ENCODE assay signal across 1 cellular context in the genomic region with DNA sequence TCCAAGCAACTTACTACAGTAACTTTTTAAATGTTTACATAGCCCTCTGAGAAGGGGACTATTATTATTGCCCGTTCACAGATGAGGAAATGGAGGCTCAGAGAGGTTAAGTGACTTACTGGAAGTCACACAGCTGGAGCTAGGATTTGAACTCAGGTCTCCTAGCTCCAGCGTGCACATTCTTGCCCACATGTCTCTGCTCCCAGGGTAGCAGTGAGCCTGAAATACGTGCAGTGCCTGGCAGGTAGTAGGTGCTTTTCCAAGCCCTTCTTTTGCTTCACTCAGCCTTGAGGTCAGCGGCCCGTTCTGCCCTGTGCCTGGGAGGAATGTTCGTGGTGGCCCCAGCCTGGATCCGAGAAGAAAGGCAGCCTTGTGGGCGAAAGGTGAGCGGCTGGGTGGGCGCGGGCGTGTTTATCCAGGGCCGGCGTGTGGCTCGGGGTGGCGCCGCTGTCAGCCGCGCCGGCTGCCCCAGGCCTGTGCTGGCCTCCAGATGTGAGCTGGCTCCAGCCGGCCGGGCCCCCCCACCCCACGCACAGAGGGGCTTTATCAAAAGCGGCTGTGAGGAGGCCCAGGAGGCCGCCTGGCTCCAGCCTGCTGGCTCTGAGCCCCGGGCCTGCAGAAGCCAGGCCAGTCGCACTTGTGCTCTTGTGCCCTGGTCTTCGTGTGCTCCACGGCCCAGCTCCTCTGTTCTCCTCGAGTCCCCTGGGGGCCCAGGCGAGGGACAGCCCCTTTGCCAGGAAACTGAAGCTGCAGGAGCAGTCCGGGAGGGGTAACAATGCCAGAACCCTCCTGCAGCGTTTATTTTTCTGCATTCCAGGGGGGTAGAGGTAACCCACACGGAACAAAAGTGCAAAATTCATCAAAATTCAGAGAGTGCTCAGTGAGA.
A peak's percentile ranks its signal among the peaks of the same experiment; 100 is the strongest.
TF ChIP-seq lines count a peak whose summit lies in the region.

No MANE protein-coding gene starts in this region.

TF ChIP-seq in HepG2, 621 proteins besides CTCF, POLR2A, EP300 and RAD21 (continued from another document):
- TF ChIP-seq ZNF280D (CRISPR knock-in tag; IDR thresholded peaks at IDR 0.05), result no peak
- TF ChIP-seq THYN1 (CRISPR knock-in tag; IDR thresholded peaks at IDR 0.05; ENCODE audit: borderline replicate concordance, low read depth), result 0 out of 2 replicates have a peak, but pooled peaks have one; percentile 44
- peak; percentile 10; the same call in 1 of the 2 replicates for TF ChIP-seq TAF1 (CRISPR knock-in tag; IDR thresholded peaks at IDR 0.05)
- peak; percentile 23; the same call in 1 of the 2 replicates for TF ChIP-seq SATB2 (CRISPR knock-in tag; IDR thresholded peaks at IDR 0.05)
- peak; percentile 96 for TF ChIP-seq TAF15 (IDR thresholded peaks at IDR 0.05; ENCODE audit: low read depth, low read length, poor library complexity, severe bottlenecking)
- TF ChIP-seq, protein P1, sequence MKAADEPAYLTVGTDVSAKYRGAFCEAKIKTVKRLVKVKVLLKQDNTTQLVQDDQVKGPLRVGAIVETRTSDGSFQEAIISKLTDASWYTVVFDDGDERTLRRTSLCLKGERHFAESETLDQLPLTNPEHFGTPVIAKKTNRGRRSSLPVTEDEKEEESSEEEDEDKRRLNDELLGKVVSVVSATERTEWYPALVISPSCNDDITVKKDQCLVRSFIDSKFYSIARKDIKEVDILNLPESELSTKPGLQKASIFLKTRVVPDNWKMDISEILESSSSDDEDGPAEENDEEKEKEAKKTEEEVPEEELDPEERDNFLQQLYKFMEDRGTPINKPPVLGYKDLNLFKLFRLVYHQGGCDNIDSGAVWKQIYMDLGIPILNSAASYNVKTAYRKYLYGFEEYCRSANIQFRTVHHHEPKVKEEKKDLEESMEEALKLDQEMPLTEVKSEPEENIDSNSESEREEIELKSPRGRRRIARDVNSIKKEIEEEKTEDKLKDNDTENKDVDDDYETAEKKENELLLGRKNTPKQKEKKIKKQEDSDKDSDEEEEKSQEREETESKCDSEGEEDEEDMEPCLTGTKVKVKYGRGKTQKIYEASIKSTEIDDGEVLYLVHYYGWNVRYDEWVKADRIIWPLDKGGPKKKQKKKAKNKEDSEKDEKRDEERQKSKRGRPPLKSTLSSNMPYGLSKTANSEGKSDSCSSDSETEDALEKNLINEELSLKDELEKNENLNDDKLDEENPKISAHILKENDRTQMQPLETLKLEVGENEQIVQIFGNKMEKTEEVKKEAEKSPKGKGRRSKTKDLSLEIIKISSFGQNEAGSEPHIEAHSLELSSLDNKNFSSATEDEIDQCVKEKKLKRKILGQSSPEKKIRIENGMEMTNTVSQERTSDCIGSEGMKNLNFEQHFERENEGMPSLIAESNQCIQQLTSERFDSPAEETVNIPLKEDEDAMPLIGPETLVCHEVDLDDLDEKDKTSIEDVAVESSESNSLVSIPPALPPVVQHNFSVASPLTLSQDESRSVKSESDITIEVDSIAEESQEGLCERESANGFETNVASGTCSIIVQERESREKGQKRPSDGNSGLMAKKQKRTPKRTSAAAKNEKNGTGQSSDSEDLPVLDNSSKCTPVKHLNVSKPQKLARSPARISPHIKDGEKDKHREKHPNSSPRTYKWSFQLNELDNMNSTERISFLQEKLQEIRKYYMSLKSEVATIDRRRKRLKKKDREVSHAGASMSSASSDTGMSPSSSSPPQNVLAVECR (CRISPR knock-in tag; IDR thresholded peaks at IDR 0.05; ENCODE audit: borderline replicate concordance), result peak; percentile 77
- TF ChIP-seq TMF1 (CRISPR knock-in tag; IDR thresholded peaks at IDR 0.05; ENCODE audit: low read depth), result peak; percentile 57; the same call in 1 of the 2 replicates
- 0 out of 2 replicates have a peak, but pooled peaks have one; percentile 27 for TF ChIP-seq SIN3B (IDR thresholded peaks at IDR 0.05; ENCODE audit: low read length)
- TF ChIP-seq GABPB1 (CRISPR knock-in tag; IDR thresholded peaks at IDR 0.05), result peak; percentile 60; the same call in 1 of the 2 replicates
- 0 out of 2 replicates have a peak, but pooled peaks have one; percentile 51 for TF ChIP-seq ZNF564 (CRISPR knock-in tag; IDR thresholded peaks at IDR 0.05)
- 0 out of 2 replicates have a peak, but pooled peaks have one; percentile 60 for TF ChIP-seq CCDC6 (CRISPR knock-in tag; IDR thresholded peaks at IDR 0.05)
- 0 out of 2 replicates have a peak, but pooled peaks have one; percentile 75 for TF ChIP-seq HES4 (CRISPR knock-in tag; IDR thresholded peaks at IDR 0.05; ENCODE audit: borderline replicate concordance)
- peak; percentile 83 for TF ChIP-seq ZNF704 (CRISPR knock-in tag; IDR thresholded peaks at IDR 0.05; ENCODE audit: borderline replicate concordance)
